Comparison of ENCODE assay signal across 1 cellular context in the genomic region with DNA sequence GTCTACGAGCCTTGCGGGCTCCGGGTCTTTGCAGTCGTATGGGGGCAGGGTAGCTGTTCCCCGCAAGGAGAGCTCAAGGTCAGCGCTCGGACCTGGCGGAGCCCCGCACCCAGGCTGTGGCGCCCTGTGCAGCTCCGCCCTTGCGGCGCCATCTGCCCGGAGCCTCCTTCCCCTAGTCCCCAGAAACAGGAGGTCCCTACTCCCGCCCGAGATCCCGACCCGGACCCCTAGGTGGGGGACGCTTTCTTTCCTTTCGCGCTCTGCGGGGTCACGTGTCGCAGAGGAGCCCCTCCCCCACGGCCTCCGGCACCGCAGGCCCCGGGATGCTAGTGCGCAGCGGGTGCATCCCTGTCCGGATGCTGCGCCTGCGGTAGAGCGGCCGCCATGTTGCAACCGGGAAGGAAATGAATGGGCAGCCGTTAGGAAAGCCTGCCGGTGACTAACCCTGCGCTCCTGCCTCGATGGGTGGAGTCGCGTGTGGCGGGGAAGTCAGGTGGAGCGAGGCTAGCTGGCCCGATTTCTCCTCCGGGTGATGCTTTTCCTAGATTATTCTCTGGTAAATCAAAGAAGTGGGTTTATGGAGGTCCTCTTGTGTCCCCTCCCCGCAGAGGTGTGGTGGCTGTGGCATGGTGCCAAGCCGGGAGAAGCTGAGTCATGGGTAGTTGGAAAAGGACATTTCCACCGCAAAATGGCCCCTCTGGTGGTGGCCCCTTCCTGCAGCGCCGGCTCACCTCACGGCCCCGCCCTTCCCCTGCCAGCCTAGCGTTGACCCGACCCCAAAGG.
TF ChIP-seq lines count a peak whose summit lies in the region.

No MANE protein-coding gene starts in this region.

TF ChIP-seq in PFSK-1, 5 proteins besides CTCF, POLR2A, EP300 and RAD21 (continued from another document):
- TF ChIP-seq, protein P1, sequence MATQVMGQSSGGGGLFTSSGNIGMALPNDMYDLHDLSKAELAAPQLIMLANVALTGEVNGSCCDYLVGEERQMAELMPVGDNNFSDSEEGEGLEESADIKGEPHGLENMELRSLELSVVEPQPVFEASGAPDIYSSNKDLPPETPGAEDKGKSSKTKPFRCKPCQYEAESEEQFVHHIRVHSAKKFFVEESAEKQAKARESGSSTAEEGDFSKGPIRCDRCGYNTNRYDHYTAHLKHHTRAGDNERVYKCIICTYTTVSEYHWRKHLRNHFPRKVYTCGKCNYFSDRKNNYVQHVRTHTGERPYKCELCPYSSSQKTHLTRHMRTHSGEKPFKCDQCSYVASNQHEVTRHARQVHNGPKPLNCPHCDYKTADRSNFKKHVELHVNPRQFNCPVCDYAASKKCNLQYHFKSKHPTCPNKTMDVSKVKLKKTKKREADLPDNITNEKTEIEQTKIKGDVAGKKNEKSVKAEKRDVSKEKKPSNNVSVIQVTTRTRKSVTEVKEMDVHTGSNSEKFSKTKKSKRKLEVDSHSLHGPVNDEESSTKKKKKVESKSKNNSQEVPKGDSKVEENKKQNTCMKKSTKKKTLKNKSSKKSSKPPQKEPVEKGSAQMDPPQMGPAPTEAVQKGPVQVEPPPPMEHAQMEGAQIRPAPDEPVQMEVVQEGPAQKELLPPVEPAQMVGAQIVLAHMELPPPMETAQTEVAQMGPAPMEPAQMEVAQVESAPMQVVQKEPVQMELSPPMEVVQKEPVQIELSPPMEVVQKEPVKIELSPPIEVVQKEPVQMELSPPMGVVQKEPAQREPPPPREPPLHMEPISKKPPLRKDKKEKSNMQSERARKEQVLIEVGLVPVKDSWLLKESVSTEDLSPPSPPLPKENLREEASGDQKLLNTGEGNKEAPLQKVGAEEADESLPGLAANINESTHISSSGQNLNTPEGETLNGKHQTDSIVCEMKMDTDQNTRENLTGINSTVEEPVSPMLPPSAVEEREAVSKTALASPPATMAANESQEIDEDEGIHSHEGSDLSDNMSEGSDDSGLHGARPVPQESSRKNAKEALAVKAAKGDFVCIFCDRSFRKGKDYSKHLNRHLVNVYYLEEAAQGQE (IDR thresholded peaks at IDR 0.05; ENCODE audit: insufficient read depth in 1 of 2, low read depth in 2 of 2, low read length in 2 of 2) = 0 out of 4 replicates have a peak, but pooled peaks of 1 of the 2 experiments have one; percentile 42
- TF ChIP-seq SIN3A (IDR thresholded peaks at IDR 0.05; ENCODE audit: borderline replicate concordance, insufficient read depth, low read length) (peak; percentile 53; the same call in 1 of the 2 replicates), TAF1 (IDR thresholded peaks at IDR 0.05; ENCODE audit: borderline replicate concordance, insufficient read depth, low read length) (peak; percentile 65; the same call in 1 of the 2 replicates), POLR2AphosphoS5 (IDR thresholded peaks at IDR 0.05; ENCODE audit: low read depth, low read length) (peak; percentile 67)
